ENCODE assay signal across 21 cellular contexts in genomic region chr9:18245911-18246310, GRCh38.
DNase-seq lines count a peak whose midpoint lies in the region; ATAC-seq and TF ChIP-seq lines count a peak whose summit lies in the region.
"Had no signal": no experiment of that assay in that cellular context is flagged by ENCODE, and none has a peak within 500 bp of the region (broad histone marks: within the 10 kb centered on the region; RNA-seq: fewer than 3 reads in every experiment).

No MANE protein-coding gene starts in this region.

- peak; percentile 89 for ATAC-seq in SK-N-SH treated with all-trans-retinoic acid at 6 μM for 48 hours
- ATAC-seq: activated CD4-positive, CD25-positive, alpha-beta regulatory T cell treated with anti-CD3 and anti-CD28 coated beads, Interleukin-2, amount 50 U/mL, for 24 hours had no signal

- no peak overlapping the region for H3K9ac ChIP-seq in GM23248
- H3K9ac ChIP-seq: KMS-11 had no signal

- 34 to 36% methylated on average over 4 of the region's 4 CpGs for WGBS in GM23248 (ENCODE audit: low coverage in 1 of 2, low lambda C conversion rate in 2 of 2, missing lambda C conversion rate in 2 of 2), 2 experiments

- peak; percentile 36 for TF ChIP-seq CTCF in fibroblast of villous mesenchyme (IDR thresholded peaks at IDR 0.05; ENCODE audit: insufficient read depth, low read depth, low read length)

- no peaks in the 10 kb centered on the region for H3F3A ChIP-seq in GM23248 (ENCODE audit: insufficient read depth)

- no peak overlapping the region for H3K4me3 ChIP-seq in GM23248
- no peak overlapping the region for H3K4me3 ChIP-seq in fibroblast of villous mesenchyme (ENCODE audit: low read depth, low read length)
- H3K4me3 ChIP-seq: lung, ovary had no signal

- DNase-seq in AG08396 (ENCODE audit: low spot score), result peak; percentile 10
- peak; percentile 53 for DNase-seq in GM23248
- DNase-seq in fibroblast of villous mesenchyme (ENCODE audit: low read depth), result no peak
- no peak for DNase-seq in SW480 (ENCODE audit: low spot score)
- no peak for DNase-seq in SKM-1 (lab: John Stamatoyannopoulos, UW; ENCODE audit: unreplicated experiment)
- no peak for DNase-seq in activated CD4-positive, CD25-positive, alpha-beta regulatory T cell (lab: John Stamatoyannopoulos, UW)
- DNase-seq in cerebellar cortex (ENCODE audit: low spot score), result no peak
- DNase-seq: ACHN; DMS153; endodermal cell; H7; NCI-H1105; NCI-H82; ovary; stimulated activated CD4-positive, alpha-beta T cell treated with anti-CD3 and anti-CD28 coated beads, Interleukin-4, amount 100 ng/mL, for 1 hour; substantia nigra; T-helper 2 cell had no signal

- no peaks in the 10 kb centered on the region for H3K9me2 ChIP-seq in GM23248 (ENCODE audit: insufficient read depth)

- H3K27ac ChIP-seq in GM23248, result no peak overlapping the region
- H3K27ac ChIP-seq: KMS-11, ovary had no signal

- H4K20me1 ChIP-seq in GM23248 (ENCODE audit: insufficient read depth), result no peaks in the 10 kb centered on the region

- in situ Hi-C loops in GM23248 (cut with MboI), result no loop called here

- H3K4me2 ChIP-seq in GM23248 (ENCODE audit: unreplicated experiment), result no peak overlapping the region
- H3K4me2 ChIP-seq: KMS-11 had no signal

- no peaks in the 10 kb centered on the region for H3K27me3 ChIP-seq in GM23248 (replicated peaks; ENCODE audit: insufficient read depth)
- H3K27me3 ChIP-seq: ovary had no signal

- H3K36me3 ChIP-seq in GM23248 (ENCODE audit: low read depth), result no peaks in the 10 kb centered on the region
- H3K36me3 ChIP-seq: ovary had no signal

- H3K9me3 ChIP-seq in GM23248 (ENCODE audit: low read depth), result no peaks in the 10 kb centered on the region
- H3K9me3 ChIP-seq: ovary had no signal

- H2AFZ ChIP-seq in GM23248, result no peak overlapping the region

- H3K4me1 ChIP-seq in GM23248 (ENCODE audit: insufficient read depth), result 0 out of 2 replicates have a peak, but pooled peaks cover 4% of the 10 kb centered on the region

- H3K79me2 ChIP-seq in GM23248 (ENCODE audit: insufficient read depth), result no peaks in the 10 kb centered on the region

TF ChIP-seq in SK-N-SH treated with all-trans-retinoic acid at 6 μM for 48 hours, 23 proteins besides CTCF, POLR2A, EP300 and RAD21:
- TF ChIP-seq TSHZ2 (CRISPR knock-in tag; IDR thresholded peaks at IDR 0.05) (peak; percentile 83), CREB5 (CRISPR knock-in tag; IDR thresholded peaks at IDR 0.05; ENCODE audit: low read depth) (no peak), OSR1 (CRISPR knock-in tag; IDR thresholded peaks at IDR 0.05) (no peak), CSDC2 (CRISPR knock-in tag; IDR thresholded peaks at IDR 0.05) (no peak), CSRNP3 (CRISPR knock-in tag; IDR thresholded peaks at IDR 0.05) (0 out of 2 replicates have a peak, but pooled peaks have one; percentile 63), ZC3H10 (CRISPR knock-in tag; IDR thresholded peaks at IDR 0.05) (peak; percentile 78), GLIS3 (CRISPR knock-in tag; IDR thresholded peaks at IDR 0.05) (no peak), ISL1 (CRISPR knock-in tag; IDR thresholded peaks at IDR 0.05) (peak; percentile 85), ZNF8 (CRISPR knock-in tag; IDR thresholded peaks at IDR 0.05) (0 out of 2 replicates have a peak, but pooled peaks have one; percentile 51), TCF4 (CRISPR knock-in tag; IDR thresholded peaks at IDR 0.05; ENCODE audit: borderline replicate concordance) (peak; percentile 98), PATZ1 (CRISPR knock-in tag; IDR thresholded peaks at IDR 0.05; ENCODE audit: borderline replicate concordance) (peak; percentile 56; the same call in 1 of the 2 replicates), BACH2 (CRISPR knock-in tag; IDR thresholded peaks at IDR 0.05; ENCODE audit: borderline replicate concordance) (0 out of 2 replicates have a peak, but pooled peaks have one; percentile 55)

Comparison
In these comparisons a context has a peak if more than half of its experiments do, and no peak if none do; other contexts are left out.
1. DNase-seq: peak in AG08396 (single experiment) and GM23248 (single experiment); none in fibroblast of villous mesenchyme (single experiment), SW480 (single experiment), SKM-1 (single experiment), activated CD4-positive, CD25-positive, alpha-beta regulatory T cell (0 of 4) and cerebellar cortex (single experiment).